9 cellular contexts compared by ENCODE assay signal in the genomic region with DNA sequence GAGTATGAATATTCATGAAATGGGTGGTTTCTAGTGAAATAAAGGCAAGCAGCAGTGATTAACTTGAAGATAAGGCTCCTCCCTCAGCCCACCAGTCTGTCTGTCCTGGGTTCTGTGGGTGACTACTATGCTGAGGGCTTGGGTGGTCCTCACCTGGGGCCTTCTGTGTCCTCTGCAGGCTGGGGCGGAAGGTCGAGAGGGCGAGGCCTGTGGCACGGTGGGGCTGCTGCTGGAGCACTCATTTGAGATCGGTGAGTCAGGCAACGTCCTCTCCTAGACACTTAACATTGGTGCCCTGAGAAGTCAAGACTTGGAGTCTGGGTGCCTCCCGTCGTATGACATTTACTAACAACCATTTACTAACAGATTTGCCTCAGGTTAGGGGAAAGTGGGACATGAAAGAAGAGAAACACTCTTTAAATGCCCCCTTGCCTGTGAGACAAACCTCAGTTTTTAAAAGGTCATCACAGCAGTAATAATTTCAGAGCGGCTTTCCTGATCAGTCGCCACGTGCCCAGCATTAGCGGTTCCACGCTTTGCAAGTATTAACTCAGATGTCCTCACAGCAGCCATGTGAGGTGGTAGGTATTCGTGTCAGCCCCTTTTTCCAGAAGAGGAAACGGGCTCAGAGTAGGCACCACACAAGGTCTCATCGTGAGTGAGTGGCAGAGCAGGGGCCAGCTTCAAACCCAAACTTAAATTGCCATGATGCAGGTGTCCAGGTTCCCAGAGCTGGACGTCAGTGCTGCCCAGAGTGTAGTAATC. TPM values are rescaled to one million over a fixed set of nuclear protein-coding genes. Genes with fewer than 3 reads are reported as not detected.
DNase-seq lines count a peak whose midpoint lies in the region; ATAC-seq and TF ChIP-seq lines count a peak whose summit lies in the region.
"Had no signal": no experiment of that assay in that cellular context is flagged by ENCODE, and none has a peak within 500 bp of the region (broad histone marks: within the 10 kb centered on the region; RNA-seq: fewer than 3 reads in every experiment).

No MANE protein-coding gene starts in this region.

- no peak for DNase-seq in activated CD8-positive, alpha-beta memory T cell treated with anti-CD3 and anti-CD28 coated beads, Interleukin-2, amount 10 ng/mL, durations not matched to agents 7 days and 5 days
- DNase-seq in activated CD8-positive, alpha-beta memory T cell treated with anti-CD3 and anti-CD28 coated beads, Interleukin-2, amount 50 U/mL, for 4 hours: no peak
- DNase-seq in T-helper 17 cell (no peak), WERI-Rb-1 (no peak), NCI-H1694 (lab: John Stamatoyannopoulos, UW) (no peak), DMS153 (lab: John Stamatoyannopoulos, UW) (no peak)
- DNase-seq in stimulated activated effector memory CD8-positive, alpha-beta T cell treated with anti-CD3 and anti-CD28 coated beads, Interleukin-12 subunit alpha, Interleukin-12 subunit beta, amount 100 ng/mL, for 72 hours (ENCODE audit: low spot score in 2 of 2): no peak
- DNase-seq: NCI-H446 had no signal

- H3K27me3 Mint-ChIP-seq in activated CD8-positive, alpha-beta memory T cell treated with anti-CD3 and anti-CD28 coated beads, Interleukin-2, amount 10 ng/mL, durations not matched to agents 7 days and 5 days: no peaks in the 10 kb centered on the region
- no peaks in the 10 kb centered on the region for H3K27me3 Mint-ChIP-seq in T-helper 17 cell

- H3K36me3 ChIP-seq in iPS-18a (ENCODE audit: control insufficient read depth, low read depth, low read length) (peaks cover 15% of the 10 kb centered on the region), WERI-Rb-1 (no peaks in the 10 kb centered on the region)

- H3K9me3 ChIP-seq in T-helper 17 cell (ENCODE audit: control insufficient read depth, low read length, poor library complexity, severe bottlenecking) (no peaks in the 10 kb centered on the region), iPS-18a (ENCODE audit: control insufficient read depth, low read depth, low read length) (no peaks in the 10 kb centered on the region), WERI-Rb-1 (ENCODE audit: severe bottlenecking) (no peaks in the 10 kb centered on the region)

- ATAC-seq in activated CD8-positive, alpha-beta memory T cell treated with anti-CD3 and anti-CD28 coated beads, Interleukin-2, amount 10 ng/mL, durations not matched to agents 7 days and 5 days: no peak
- ATAC-seq in T-helper 17 cell: no peak
- ATAC-seq in stimulated activated effector memory CD8-positive, alpha-beta T cell treated with anti-CD3 and anti-CD28 coated beads, Interleukin-12 subunit alpha, Interleukin-12 subunit beta, amount 100 ng/mL, for 72 hours: no peak

- H3K27ac ChIP-seq in iPS-18a (ENCODE audit: low read length): no peak overlapping the region
- no peak overlapping the region for H3K27ac ChIP-seq in WERI-Rb-1

- peaks cover 19% of the 10 kb centered on the region for H3K36me3 Mint-ChIP-seq in activated CD8-positive, alpha-beta memory T cell treated with anti-CD3 and anti-CD28 coated beads, Interleukin-2, amount 10 ng/mL, durations not matched to agents 7 days and 5 days
- peaks cover 3% of the 10 kb centered on the region for H3K36me3 Mint-ChIP-seq in T-helper 17 cell (ENCODE audit: low read depth)
- peaks cover 61% of the 10 kb centered on the region for H3K36me3 Mint-ChIP-seq in stimulated activated effector memory CD8-positive, alpha-beta T cell treated with anti-CD3 and anti-CD28 coated beads, Interleukin-12 subunit alpha, Interleukin-12 subunit beta, amount 100 ng/mL, for 72 hours

- CTCF ChIA-PET in activated CD8-positive, alpha-beta memory T cell treated with anti-CD3 and anti-CD28 coated beads, Interleukin-2, amount 10 ng/mL, durations not matched to agents 7 days and 5 days (lab: Charles Lee): interaction anchor here (1.1 to 1.9 kb wide), 2 partner anchors 17 to 121 kb away, joined by 5 read pairs; no protein-coding TSS in a partner anchor

- TF ChIP-seq CTCF in WERI-Rb-1 (IDR thresholded peaks at IDR 0.05; ENCODE audit: low read depth, low read length): no peak

- H3K4me3 Mint-ChIP-seq in activated CD8-positive, alpha-beta memory T cell treated with anti-CD3 and anti-CD28 coated beads, Interleukin-2, amount 10 ng/mL, durations not matched to agents 7 days and 5 days: peak overlapping the region; percentile 98
- H3K4me3 Mint-ChIP-seq in T-helper 17 cell: peak overlapping the region; percentile 98
- peak overlapping the region; percentile 98 for H3K4me3 Mint-ChIP-seq in stimulated activated effector memory CD8-positive, alpha-beta T cell treated with anti-CD3 and anti-CD28 coated beads, Interleukin-12 subunit alpha, Interleukin-12 subunit beta, amount 100 ng/mL, for 72 hours

- peaks cover 5% of the 10 kb centered on the region for H3K4me1 ChIP-seq in iPS-18a (ENCODE audit: control insufficient read depth, low read depth, low read length)

- H3K9ac ChIP-seq in iPS-18a (ENCODE audit: low read length): no peak overlapping the region

- peak overlapping the region; percentile 74 for H3K4me3 ChIP-seq in iPS-18a (ENCODE audit: low read length)
- H3K4me3 ChIP-seq in WERI-Rb-1 (ENCODE audit: low read depth, low read length): no peak overlapping the region

- no peaks in the 10 kb centered on the region for H3K27me3 ChIP-seq in iPS-18a (ENCODE audit: control insufficient read depth, insufficient read depth, low read length)
- no peaks in the 10 kb centered on the region for H3K27me3 ChIP-seq in WERI-Rb-1 (ENCODE audit: insufficient read depth, low read depth, severe bottlenecking)

- no peaks in the 10 kb centered on the region for H3K9me3 Mint-ChIP-seq in activated CD8-positive, alpha-beta memory T cell treated with anti-CD3 and anti-CD28 coated beads, Interleukin-2, amount 10 ng/mL, durations not matched to agents 7 days and 5 days (ENCODE audit: low read depth)
- no peaks in the 10 kb centered on the region for H3K9me3 Mint-ChIP-seq in stimulated activated effector memory CD8-positive, alpha-beta T cell treated with anti-CD3 and anti-CD28 coated beads, Interleukin-12 subunit alpha, Interleukin-12 subunit beta, amount 100 ng/mL, for 72 hours

- H3K27ac Mint-ChIP-seq in activated CD8-positive, alpha-beta memory T cell treated with anti-CD3 and anti-CD28 coated beads, Interleukin-2, amount 10 ng/mL, durations not matched to agents 7 days and 5 days: peak overlapping the region; percentile 39
- H3K27ac Mint-ChIP-seq in T-helper 17 cell: peak overlapping the region; percentile 93
- peak overlapping the region; percentile 97 for H3K27ac Mint-ChIP-seq in stimulated activated effector memory CD8-positive, alpha-beta T cell treated with anti-CD3 and anti-CD28 coated beads, Interleukin-12 subunit alpha, Interleukin-12 subunit beta, amount 100 ng/mL, for 72 hours

- H3K4me1 Mint-ChIP-seq in activated CD8-positive, alpha-beta memory T cell treated with anti-CD3 and anti-CD28 coated beads, Interleukin-2, amount 10 ng/mL, durations not matched to agents 7 days and 5 days: peaks cover 14% of the 10 kb centered on the region
- peaks cover 26% of the 10 kb centered on the region for H3K4me1 Mint-ChIP-seq in T-helper 17 cell
- H3K4me1 Mint-ChIP-seq in stimulated activated effector memory CD8-positive, alpha-beta T cell treated with anti-CD3 and anti-CD28 coated beads, Interleukin-12 subunit alpha, Interleukin-12 subunit beta, amount 100 ng/mL, for 72 hours: peaks cover 51% of the 10 kb centered on the region

RNA-seq across cellular contexts. Expression of gene GARIN5A, which starts 1.3 kb away (rescaled TPM):
- total RNA-seq in activated CD8-positive, alpha-beta memory T cell treated with anti-CD3 and anti-CD28 coated beads, Interleukin-2, amount 10 ng/mL, durations not matched to agents 7 days and 5 days: not detected
- total RNA-seq in T-helper 17 cell: under 1 TPM in 1 of 2 donors, not detected in 1; 0.22 TPM

RNA-seq across cellular contexts. Expression of gene EMC10, which starts 1.6 kb away (rescaled TPM):
- total RNA-seq in activated CD8-positive, alpha-beta memory T cell treated with anti-CD3 and anti-CD28 coated beads, Interleukin-2, amount 10 ng/mL, durations not matched to agents 7 days and 5 days: 10 to 100 TPM; 47.8 to 57.2 TPM
- 10 to 100 TPM; 76.6 to 78.5 TPM for total RNA-seq in T-helper 17 cell

RNA-seq across cellular contexts. Expression of gene JOSD2, which starts 33.1 kb away (rescaled TPM):
- 10 to 100 TPM; 40.2 to 41.7 TPM for total RNA-seq in activated CD8-positive, alpha-beta memory T cell treated with anti-CD3 and anti-CD28 coated beads, Interleukin-2, amount 10 ng/mL, durations not matched to agents 7 days and 5 days
- total RNA-seq in T-helper 17 cell: 10 to 100 TPM; 14.9 to 18.0 TPM

RNA-seq across cellular contexts. Expression of gene ASPDH, which starts 35.8 kb away (rescaled TPM):
- not detected for total RNA-seq in activated CD8-positive, alpha-beta memory T cell treated with anti-CD3 and anti-CD28 coated beads, Interleukin-2, amount 10 ng/mL, durations not matched to agents 7 days and 5 days
- not detected for total RNA-seq in T-helper 17 cell

RNA-seq across cellular contexts. Expression of gene MYBPC2, which starts 45.2 kb away (rescaled TPM):
- total RNA-seq in activated CD8-positive, alpha-beta memory T cell treated with anti-CD3 and anti-CD28 coated beads, Interleukin-2, amount 10 ng/mL, durations not matched to agents 7 days and 5 days: not detected
- total RNA-seq in T-helper 17 cell: under 1 TPM; 0.07 to 0.08 TPM

Comparison
In these comparisons a context has a peak if more than half of its experiments do, and no peak if none do; other contexts are left out.
1. H3K27ac Mint-ChIP-seq: peak in every context shown above with its lines; median percentile 97 in stimulated activated effector memory CD8-positive, alpha-beta T cell treated with anti-CD3 and anti-CD28 coated beads, Interleukin-12 subunit alpha, Interleukin-12 subunit beta, amount 100 ng/mL, for 72 hours; 93 in T-helper 17 cell; 39 in activated CD8-positive, alpha-beta memory T cell treated with anti-CD3 and anti-CD28 coated beads, Interleukin-2, amount 10 ng/mL, durations not matched to agents 7 days and 5 days.